In the genomic region with DNA sequence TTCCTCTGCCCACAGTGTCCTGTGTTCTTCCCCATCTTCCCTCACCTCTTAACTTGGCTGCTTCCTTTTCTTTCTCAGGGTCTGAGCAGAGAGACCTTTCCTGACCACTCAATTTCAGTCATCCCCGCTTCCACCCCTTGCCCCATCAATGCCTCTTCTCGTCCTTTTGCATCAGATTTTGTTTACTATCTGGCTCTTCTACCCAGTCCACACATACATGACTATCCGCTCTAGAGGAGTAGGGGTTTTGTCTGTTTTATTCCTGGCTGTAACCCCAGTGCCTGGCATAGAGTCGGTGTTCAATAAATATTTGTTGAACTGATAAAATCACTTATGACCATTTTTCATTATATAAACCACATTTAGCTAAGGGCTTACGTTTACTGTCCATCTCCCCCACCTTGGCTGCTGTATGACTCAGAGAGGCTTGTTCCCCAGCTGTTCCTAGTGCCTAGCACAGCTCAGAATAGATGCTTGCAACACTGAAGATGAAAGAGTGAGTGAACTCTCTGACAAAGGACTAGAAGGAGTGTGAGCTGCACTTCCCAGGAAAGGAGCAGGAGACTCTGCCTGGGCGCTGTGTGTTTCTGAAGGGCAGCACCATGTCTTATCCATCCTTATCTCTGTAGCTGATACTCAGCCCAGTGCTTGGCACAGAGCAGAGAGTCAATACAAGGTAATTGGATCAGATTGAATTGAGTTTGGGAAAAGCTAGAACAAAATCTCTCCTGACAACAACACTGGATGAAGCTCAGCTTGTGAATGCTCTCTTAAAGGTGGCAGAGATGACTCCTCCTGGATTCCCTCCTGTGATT, we compare ENCODE assay signal across 10 cellular contexts. TPM values are rescaled to one million over a fixed set of nuclear protein-coding genes. Genes with fewer than 3 reads are reported as not detected.
A peak's percentile ranks its signal among the peaks of the same experiment; 100 is the strongest.
DNase-seq lines count a peak whose midpoint lies in the region; ATAC-seq and TF ChIP-seq lines count a peak whose summit lies in the region.
"Had no signal": no experiment of that assay in that cellular context is flagged by ENCODE, and none has a peak within 500 bp of the region (broad histone marks: within the 10 kb centered on the region; RNA-seq: fewer than 3 reads in every experiment).

No MANE protein-coding gene starts in this region.

- no peaks in the 10 kb centered on the region for H3K9me3 Mint-ChIP-seq in activated CD4-positive, alpha-beta T cell treated with anti-CD3 and anti-CD28 coated beads, Interleukin-2, amount 10 ng/mL, durations not matched to agents 24 days and 14 days

- H3K9me3 ChIP-seq in T-helper 17 cell (ENCODE audit: control insufficient read depth, low read length, poor library complexity, severe bottlenecking) = no peaks in the 10 kb centered on the region
- H3K9me3 ChIP-seq in skeletal muscle satellite cell (replicated peaks; ENCODE audit: low read length) = no peaks in the 10 kb centered on the region
- no peaks in the 10 kb centered on the region for H3K9me3 ChIP-seq in effector memory CD4-positive, alpha-beta T cell (ENCODE audit: control insufficient read depth, low read length)

- ATAC-seq in T-helper 17 cell (no peak), GM21529 (IDR thresholded peaks at IDR 0.05; ENCODE audit: unreplicated experiment) (no peak)

- H3K36me3 ChIP-seq in skeletal muscle satellite cell (ENCODE audit: insufficient read depth, low read length) = no peaks in the 10 kb centered on the region
- H3K36me3 ChIP-seq in effector memory CD4-positive, alpha-beta T cell (ENCODE audit: control insufficient read depth, insufficient read depth, low read length) = peaks cover 12% of the 10 kb centered on the region

- peaks cover 77% of the 10 kb centered on the region for H3K36me3 Mint-ChIP-seq in activated CD4-positive, alpha-beta T cell treated with anti-CD3 and anti-CD28 coated beads, Interleukin-2, amount 10 ng/mL, durations not matched to agents 24 days and 14 days (ENCODE audit: low read depth)
- H3K36me3 Mint-ChIP-seq in T-helper 17 cell (ENCODE audit: low read depth) = peaks cover 9% of the 10 kb centered on the region

- peak overlapping the region; percentile 35 for H3K27ac Mint-ChIP-seq in activated CD4-positive, alpha-beta T cell treated with anti-CD3 and anti-CD28 coated beads, Interleukin-2, amount 10 ng/mL, durations not matched to agents 24 days and 14 days
- peak overlapping the region; percentile 27 for H3K27ac Mint-ChIP-seq in T-helper 17 cell

- H3K9ac ChIP-seq in skeletal muscle satellite cell (ENCODE audit: low read depth, low read length) = no peak overlapping the region

- H3K27me3 ChIP-seq in skeletal muscle satellite cell (ENCODE audit: control insufficient read depth, insufficient read depth, low read length) = no peaks in the 10 kb centered on the region
- no peaks in the 10 kb centered on the region for H3K27me3 ChIP-seq in effector memory CD4-positive, alpha-beta T cell (replicated peaks; ENCODE audit: control insufficient read depth, insufficient read depth, low read length, poor library complexity, severe bottlenecking)
- H3K27me3 ChIP-seq: heart right ventricle had no signal

- H3K4me1 Mint-ChIP-seq in activated CD4-positive, alpha-beta T cell treated with anti-CD3 and anti-CD28 coated beads, Interleukin-2, amount 10 ng/mL, durations not matched to agents 24 days and 14 days = peaks cover 44% of the 10 kb centered on the region
- peaks cover 18% of the 10 kb centered on the region for H3K4me1 Mint-ChIP-seq in T-helper 17 cell

- H3K27me3 Mint-ChIP-seq in activated CD4-positive, alpha-beta T cell treated with anti-CD3 and anti-CD28 coated beads, Interleukin-2, amount 10 ng/mL, durations not matched to agents 24 days and 14 days = no peaks in the 10 kb centered on the region
- H3K27me3 Mint-ChIP-seq in T-helper 17 cell = no peaks in the 10 kb centered on the region

- no peak overlapping the region for H3K27ac ChIP-seq in effector memory CD4-positive, alpha-beta T cell (ENCODE audit: insufficient read depth, low read length, poor library complexity, severe bottlenecking)
- H3K27ac ChIP-seq: heart right ventricle had no signal

- H3K4me1 ChIP-seq in skeletal muscle satellite cell (ENCODE audit: control insufficient read depth, insufficient read depth, low read length) = peaks cover 22% of the 10 kb centered on the region
- no peaks in the 10 kb centered on the region for H3K4me1 ChIP-seq in effector memory CD4-positive, alpha-beta T cell (ENCODE audit: control insufficient read depth, insufficient read depth, low read length, poor library complexity, severe bottlenecking)

- intact Hi-C loops in activated CD4-positive, alpha-beta T cell treated with anti-CD3 and anti-CD28 coated beads, Interleukin-2, amount 10 ng/mL, durations not matched to agents 24 days and 14 days (cut with micrococcal nuclease) = loop anchor here (2.0 kb wide), 1 partner anchor 13 kb away; no protein-coding TSS in a partner anchor

- H3K4me3 Mint-ChIP-seq in activated CD4-positive, alpha-beta T cell treated with anti-CD3 and anti-CD28 coated beads, Interleukin-2, amount 10 ng/mL, durations not matched to agents 24 days and 14 days = no peak overlapping the region
- H3K4me3 Mint-ChIP-seq in T-helper 17 cell = no peak overlapping the region

- no peak for TF ChIP-seq CTCF in foreskin fibroblast (IDR thresholded peaks at IDR 0.05; ENCODE audit: low read depth, low read length)

- peak overlapping the region; percentile 3 for H3K4me2 ChIP-seq in skeletal muscle satellite cell (ENCODE audit: low read length)

- DNase-seq in activated CD4-positive, alpha-beta T cell treated with anti-CD3 and anti-CD28 coated beads, Interleukin-2, amount 10 ng/mL, durations not matched to agents 24 days and 14 days = no peak
- no peak for DNase-seq in activated CD4-positive, alpha-beta T cell treated with anti-CD3 and anti-CD28 coated beads, Interleukin-2, amount 50 U/mL, for 4 hours
- DNase-seq in T-helper 17 cell (no peak), foreskin fibroblast (peak; percentile 77 to 87), SIG-M5 (lab: John Stamatoyannopoulos, UW) (no peak)
- DNase-seq in effector memory CD4-positive, alpha-beta T cell = no peak
- DNase-seq: heart right ventricle, Kasumi-1 had no signal

- no peak overlapping the region for H3K4me3 ChIP-seq in foreskin fibroblast (ENCODE audit: low read depth in 1 of 2, low read length in 2 of 2)
- no peak overlapping the region for H3K4me3 ChIP-seq in skeletal muscle satellite cell (ENCODE audit: low read length)
- no peak overlapping the region for H3K4me3 ChIP-seq in effector memory CD4-positive, alpha-beta T cell (ENCODE audit: insufficient read depth, low read depth, low read length, poor library complexity, severe bottlenecking)
- H3K4me3 ChIP-seq: heart right ventricle had no signal

RNA-seq across cellular contexts. Expression of a gene that starts 21.9 kb away (rescaled TPM):
- total RNA-seq in activated CD4-positive, alpha-beta T cell treated with anti-CD3 and anti-CD28 coated beads, Interleukin-2, amount 10 ng/mL, durations not matched to agents 24 days and 14 days = 56.9 and 58.2 TPM in 2 replicates
- 10 to 100 TPM; 58.2 to 67.6 TPM for total RNA-seq in T-helper 17 cell
- 22.3 and 30.4 TPM in 2 replicates for total RNA-seq in skeletal muscle satellite cell (2012; rRNA removed)

Comparison
In these comparisons a context has a peak if more than half of its experiments do, and no peak if none do; other contexts are left out.
1. DNase-seq: peak in foreskin fibroblast (2 of 2); none in activated CD4-positive, alpha-beta T cell treated with anti-CD3 and anti-CD28 coated beads, Interleukin-2, amount 10 ng/mL, durations not matched to agents 24 days and 14 days (single experiment), activated CD4-positive, alpha-beta T cell treated with anti-CD3 and anti-CD28 coated beads, Interleukin-2, amount 50 U/mL, for 4 hours (0 of 2), T-helper 17 cell (0 of 3), effector memory CD4-positive, alpha-beta T cell (0 of 3) and SIG-M5 (single experiment).